Comparison of ENCODE assay signal across 13 cellular contexts in the genomic region with DNA sequence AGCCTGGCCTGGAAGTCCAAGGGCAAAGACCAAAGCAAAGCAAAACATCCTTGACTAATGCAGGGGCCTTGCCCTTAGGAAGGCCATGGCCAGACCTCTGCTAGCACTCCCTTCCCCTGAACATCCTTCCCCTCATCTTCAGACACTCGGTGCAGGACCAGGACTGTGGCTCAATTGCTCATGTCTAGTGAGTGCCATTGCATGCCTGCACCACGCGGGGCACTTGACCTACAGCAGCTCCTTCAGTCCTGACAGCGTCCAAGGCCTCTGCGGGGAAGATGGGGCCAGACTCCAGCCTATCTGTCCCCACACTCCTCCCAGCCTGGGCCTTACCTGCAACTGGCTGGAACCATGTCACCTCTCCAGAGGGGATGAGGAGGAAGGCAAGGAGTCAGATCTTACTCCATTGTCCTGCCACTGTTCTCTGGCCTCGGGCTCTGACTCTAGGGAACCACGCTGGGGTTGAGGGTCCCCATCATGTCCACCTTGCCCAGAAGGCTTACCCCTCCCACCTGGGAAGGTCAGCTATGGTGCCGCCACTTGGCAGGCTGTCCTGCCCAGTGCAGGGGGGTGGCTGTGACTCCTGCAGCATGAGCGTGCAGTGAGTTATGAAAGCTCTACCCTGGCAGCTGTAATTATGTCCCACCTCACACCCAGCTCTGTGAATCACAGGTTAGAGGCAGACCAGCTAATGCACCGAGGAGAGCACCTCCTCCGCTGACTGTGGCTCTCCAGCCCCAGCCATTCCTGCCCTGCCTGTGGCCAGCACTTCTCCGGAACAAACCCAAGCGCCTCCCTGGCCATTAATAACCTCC. TPM values are rescaled to one million over a fixed set of nuclear protein-coding genes. Genes with fewer than 3 reads are reported as not detected.
A peak's percentile ranks its signal among the peaks of the same experiment; 100 is the strongest.
DNase-seq lines count a peak whose midpoint lies in the region; ATAC-seq, FAIRE-seq and TF ChIP-seq lines count a peak whose summit lies in the region.
"Had no signal": no experiment of that assay in that cellular context is flagged by ENCODE, and none has a peak within 500 bp of the region (broad histone marks: within the 10 kb centered on the region; RNA-seq: fewer than 3 reads in every experiment).

No MANE protein-coding gene starts in this region.

- intact Hi-C loops in K562 (cut with micrococcal nuclease) (no loop called here), HepG2 (cut with micrococcal nuclease; ENCODE audit: unreplicated experiment) (no loop called here)

- TF ChIP-seq CTCF in K562 (IDR thresholded peaks at IDR 0.05 in 2 of 3, conservative IDR thresholded peaks at IDR 0.05 in 1 of 3; ENCODE audit: insufficient read depth in 2 of 3, low read depth in 1 of 3, low read length in 3 of 3) (peak; percentile 66 to 78 (median 67)), HepG2 (CRISPR knock-in tag; IDR thresholded peaks at IDR 0.05) (peak; percentile 27; the same call in 1 of the 2 replicates)

- CTCF ChIA-PET in K562 (lab: Yijun Ruan, JAX; ENCODE audit: low intra/inter-chr PET ratio) = no interaction called here
- CTCF ChIA-PET in HepG2 (lab: Yijun Ruan, JAX; ENCODE audit: low intra/inter-chr PET ratio, low total read pairs) = no interaction called here

- BruUV-seq in K562 (replicated peaks; lab: Mats Ljungman, UMichigan) = no TSS peak
- BruUV-seq in HepG2 (replicated peaks; lab: Mats Ljungman, UMichigan) = no TSS peak

- TF ChIP-seq POLR2A in K562 (conservative IDR thresholded peaks at IDR 0.05) (no peak), HepG2 (IDR thresholded peaks at IDR 0.05; ENCODE audit: insufficient read depth in 1 of 2, low read depth in 2 of 2, low read length in 2 of 2) (no peak)

- H3K4me1 ChIP-seq in K562 (replicated peaks in 1 of 2; ENCODE audit: control insufficient read depth in 2 of 2, insufficient read depth in 2 of 2, low read length in 2 of 2) (no peaks in the 10 kb centered on the region), HepG2 (ENCODE audit: insufficient read depth, low read length) (no peaks in the 10 kb centered on the region)

- H3K27me3 ChIP-seq in K562 (ENCODE audit: control insufficient read depth in 2 of 2, insufficient read depth in 2 of 2, low read length in 2 of 2) (peaks cover 21 to 72% of the 10 kb centered on the region in 2 experiments), HepG2 (ENCODE audit: control insufficient read depth in 1 of 2, insufficient read depth in 2 of 2, low read length in 2 of 2) (peaks cover 0 to 22% of the 10 kb centered on the region in 2 experiments; a peak in 2 of 5 replicates)

- H2AFZ ChIP-seq in K562 (ENCODE audit: low read depth, low read length) = no peak overlapping the region
- no peak overlapping the region for H2AFZ ChIP-seq in HepG2 (ENCODE audit: low read length)

- H3K4me2 ChIP-seq in K562 (ENCODE audit: insufficient read depth, low read length) = no peak overlapping the region
- no peak overlapping the region for H3K4me2 ChIP-seq in HepG2 (ENCODE audit: low read depth, low read length)

- H3K9me1 ChIP-seq in K562 (ENCODE audit: control insufficient read depth, insufficient read depth, low read length) = no peaks in the 10 kb centered on the region

- H3K9ac ChIP-seq in K562 (ENCODE audit: insufficient read depth in 1 of 2, low read depth in 2 of 2, low read length in 2 of 2) (no peak overlapping the region), HepG2 (ENCODE audit: insufficient read depth, low read depth, low read length) (no peak overlapping the region)

- H3K36me3 ChIP-seq in K562 (ENCODE audit: control insufficient read depth, insufficient read depth, low read length) = no peaks in the 10 kb centered on the region
- no peaks in the 10 kb centered on the region for H3K36me3 ChIP-seq in HepG2 (replicated peaks in 1 of 2; ENCODE audit: control insufficient read depth in 1 of 2, insufficient read depth in 2 of 2, low read length in 2 of 2)

- DNase-seq in COLO829 (ENCODE audit: low spot score) (peak; percentile 6), HT1080 (ENCODE audit: low read depth) (peak; percentile 22), K562 (ENCODE audit: extremely low read depth in 1 of 4, low spot score in 3 of 4) (peak; percentile 44 to 69 (median 58)), HepG2 (ENCODE audit: low spot score) (peak; percentile 13), NCI-H2196 treated with DMSO at 0.1 percent for 48 hours (lab: John Stamatoyannopoulos, UW; ENCODE audit: unreplicated experiment) (no peak), UCSD-AML1 (lab: John Stamatoyannopoulos, UW; ENCODE audit: unreplicated experiment) (no peak), NCI-H1048 (lab: John Stamatoyannopoulos, UW) (no peak), DMS114 treated with DMSO at 0.1 percent for 48 hours (lab: John Stamatoyannopoulos, UW; ENCODE audit: unreplicated experiment) (no peak)
- DNase-seq: DMS79 treated with DMSO at 0.1 percent for 48 hours, NCI-H446 treated with DMSO at 0.1 percent for 48 hours had no signal

- in situ Hi-C loops in K562 (cut with MboI) (no loop called here), HepG2 (cut with HindIII; ENCODE audit: extremely low pct_ligation_motif_present, low pct_unique_long_range_greater_than_20kb) (no loop called here)

- POLR2A ChIA-PET in K562 (lab: Yijun Ruan, JAX) = interaction anchor here (0.6 to 1.2 kb wide), 4 partner anchors 9 to 21 kb away, joined by 3 to 5 read pairs (median 3); no protein-coding TSS in a partner anchor
- POLR2A ChIA-PET in HepG2 (lab: Yijun Ruan, JAX) = no interaction called here

- TF ChIP-seq EP300 in K562 (IDR thresholded peaks at IDR 0.05; ENCODE audit: low read length) (no peak), HepG2 (IDR thresholded peaks at IDR 0.05; ENCODE audit: low read depth in 2 of 2, low read length in 2 of 2) (no peak), HepG2 (CRISPR knock-in tag; IDR thresholded peaks at IDR 0.05; ENCODE audit: borderline replicate concordance) (no peak)

- H3K4me3 ChIP-seq in K562 = no peak overlapping the region
- H3K4me3 ChIP-seq in HepG2 (replicated peaks in 1 of 3; ENCODE audit: insufficient read depth in 1 of 3, low read depth in 2 of 3, low read length in 3 of 3) = no peak overlapping the region

- WGBS in K562 (ENCODE audit: insufficient coverage, low coverage, missing lambda C conversion rate) = 2% methylated on average over 13 of the region's 13 CpGs
- WGBS in HepG2 (ENCODE audit: low lambda C conversion rate) = 5% methylated on average over 3 of the region's 13 CpGs

- peak in 1 of 2 experiments; percentile 51; a peak in 2 of 4 replicates for TF ChIP-seq RAD21 in K562 (CRISPR knock-in tag; conservative IDR thresholded peaks at IDR 0.05 in 1 of 2, IDR thresholded peaks at IDR 0.05 in 1 of 2)
- no peak for TF ChIP-seq RAD21 in HepG2 (CRISPR knock-in tag; IDR thresholded peaks at IDR 0.05)

- peak; percentile 91 for FAIRE-seq in K562 (lab: Jason Lieb, UNC)
- peak; percentile 15 for FAIRE-seq in HepG2 (lab: Jason Lieb, UNC)
- FAIRE-seq: TTC549 had no signal

- H3K9me3 ChIP-seq in K562 (replicated peaks; ENCODE audit: control insufficient read depth, insufficient read depth, low read depth, low read length) (no peaks in the 10 kb centered on the region), HepG2 (ENCODE audit: low read length) (no peaks in the 10 kb centered on the region)

- ATAC-seq in K562 = peak; percentile 99
- ATAC-seq in HepG2 = peak; percentile 96

- no peak overlapping the region for H3K27ac ChIP-seq in K562 (ENCODE audit: extremely low read depth, low read depth, low read length)
- no peak overlapping the region for H3K27ac ChIP-seq in HepG2 (ENCODE audit: extremely low read length, insufficient read depth, low read length)

- H4K20me1 ChIP-seq in K562 (replicated peaks; ENCODE audit: control insufficient read depth, insufficient read depth, low read length) = no peaks in the 10 kb centered on the region
- no peaks in the 10 kb centered on the region for H4K20me1 ChIP-seq in HepG2 (ENCODE audit: insufficient read depth, low read length)

- H3K79me2 ChIP-seq in K562 (ENCODE audit: control insufficient read depth, insufficient read depth, low read length) (no peaks in the 10 kb centered on the region), HepG2 (ENCODE audit: insufficient read depth, low read length) (no peaks in the 10 kb centered on the region)

RNA-seq across cellular contexts. Expression of a gene that starts 16.1 kb away (rescaled TPM):
- total RNA-seq in HT1080 (2014; rRNA removed; shearing (Covaris generic)) = not detected in 2 replicates
- polyA plus RNA-seq in HT1080 (2015; cell fraction: cytosol; rRNA removed) = 0.07 TPM in 1 of 2 replicates, not detected in the other
- polyA plus RNA-seq in HT1080 (2015; cell fraction: nucleus; rRNA removed) = 0.05 TPM in 1 of 2 replicates, not detected in the other
- not detected in 2 replicates for total RNA-seq in K562 (2011; cell fraction: chromatin; rRNA removed; ENCODE audit: low replicate concordance)
- not detected in 2 replicates for total RNA-seq in K562 (2011; cell fraction: nucleolus; rRNA removed)
- not detected in 2 replicates for total RNA-seq in K562 (2011; cell fraction: nucleoplasm; rRNA removed)
- total RNA-seq in K562 (2014; rRNA removed) (not detected in 2 replicates), K562 (2014; rRNA removed; fragmentation: Illumina TruSeq; extraction: Trizol) (not detected in 2 replicates), K562 (2015; rRNA removed; fragmentation: Illumina TruSeq; extraction: Trizol) (not detected in 2 replicates), K562 (2021) (not detected in 2 replicates), HepG2 (2016; rRNA removed; fragmentation: Illumina TruSeq; extraction: Trizol) (not detected in 2 replicates)
- polyA plus RNA-seq in K562 (2011; rRNA removed) (not detected in 2 replicates), K562 (2014; fragmentation: Illumina TruSeq; extraction: Trizol) (not detected in 2 replicates), K562 (2014; fragmentation: Nextera tagmentation; extraction: Ambion mirVana) (not detected), K562 (2014; rRNA removed) (not detected in 2 replicates), HepG2 (2011; rRNA removed) (not detected in 2 replicates)
- not detected in 2 replicates for polyA plus RNA-seq in K562 (2011; cell fraction: cytosol; rRNA removed)
- not detected in 2 replicates for polyA plus RNA-seq in K562 (2011; cell fraction: nucleus; rRNA removed)
- 0.17 TPM in 1 of 2 replicates, not detected in the other for polyA plus RNA-seq in K562 (2012)
- polyA minus RNA-seq in K562 (2011; rRNA and poly(A)+ RNA removed) = not detected in 2 replicates
- polyA minus RNA-seq in K562 (2011; cell fraction: cytosol; rRNA and poly(A)+ RNA removed) = not detected in 2 replicates
- polyA minus RNA-seq in K562 (2011; cell fraction: nucleus; rRNA and poly(A)+ RNA removed) = not detected in 2 replicates
- not detected in 2 replicates for total RNA-seq in HepG2 (2016; cell fraction: cytosol; rRNA removed; fragmentation: Illumina TruSeq; extraction: Trizol; ENCODE audit: low read depth)
- not detected in 2 replicates for total RNA-seq in HepG2 (2016; cell fraction: insoluble cytoplasmic fraction; rRNA removed; fragmentation: Illumina TruSeq; extraction: Trizol)
- total RNA-seq in HepG2 (2016; cell fraction: membrane; rRNA removed; fragmentation: Illumina TruSeq; extraction: Trizol) = not detected in 2 replicates
- total RNA-seq in HepG2 (2016; cell fraction: nucleus; rRNA removed; fragmentation: Illumina TruSeq; extraction: Trizol) = not detected in 2 replicates
- not detected in 2 replicates for polyA plus RNA-seq in HepG2 (2011; cell fraction: cytosol; rRNA removed)
- not detected in 2 replicates for polyA plus RNA-seq in HepG2 (2011; cell fraction: nucleus; rRNA removed)
- polyA plus RNA-seq in HepG2 (2012) = not detected in 2 replicates
- not detected in 2 replicates for polyA plus RNA-seq in HepG2 (2016; cell fraction: cytosol; fragmentation: Illumina TruSeq; extraction: Trizol; ENCODE audit: low read depth)
- polyA plus RNA-seq in HepG2 (2016; cell fraction: insoluble cytoplasmic fraction; fragmentation: Illumina TruSeq; extraction: Trizol; ENCODE audit: low read depth) = not detected in 2 replicates
- not detected in 2 replicates for polyA plus RNA-seq in HepG2 (2016; cell fraction: membrane; fragmentation: Illumina TruSeq; extraction: Trizol; ENCODE audit: low read depth)
- not detected in 2 replicates for polyA plus RNA-seq in HepG2 (2016; cell fraction: nucleus; fragmentation: Illumina TruSeq; extraction: Trizol; ENCODE audit: insufficient read depth, low read depth)
- polyA minus RNA-seq in HepG2 (2011; rRNA and poly(A)+ RNA removed; ENCODE audit: low replicate concordance) = not detected in 2 replicates
- polyA minus RNA-seq in HepG2 (2011; cell fraction: cytosol; rRNA and poly(A)+ RNA removed) = not detected in 2 replicates
- not detected in 2 replicates for polyA minus RNA-seq in HepG2 (2011; cell fraction: nucleus; rRNA and poly(A)+ RNA removed)
- total RNA-seq: activated T-helper 2 cell treated with anti-CD3 and anti-CD28 coated beads, Interferon-gamma antibody, Interleukin-2, Interleukin-4, amounts not matched to agents 10 μg/mL and 5 μg/mL and 100 μg/mL, durations not matched to agents 14 hours and 24 hours and 36 hours; dermis microvascular lymphatic vessel endothelial cell had no signal

Comparison
In these comparisons a context has a peak if more than half of its experiments do, and no peak if none do; other contexts are left out.
1. DNase-seq: peak in COLO829 (single experiment), HT1080 (single experiment), K562 (4 of 4) and HepG2 (single experiment); none in NCI-H2196 treated with DMSO at 0.1 percent for 48 hours (single experiment), UCSD-AML1 (single experiment), NCI-H1048 (single experiment) and DMS114 treated with DMSO at 0.1 percent for 48 hours (single experiment).